Comparison of ENCODE assay signal across 16 cellular contexts in genomic region chr6:14552891-14553290, GRCh38.
DNase-seq lines count a peak whose midpoint lies in the region; ATAC-seq and TF ChIP-seq lines count a peak whose summit lies in the region.
"Had no signal": no experiment of that assay in that cellular context is flagged by ENCODE, and none has a peak within 500 bp of the region (broad histone marks: within the 10 kb centered on the region; RNA-seq: fewer than 3 reads in every experiment).

No MANE protein-coding gene starts in this region.

- H3K4me3 ChIP-seq in HCT116 (replicated peaks in 1 of 2; ENCODE audit: low read depth in 1 of 2, low read length in 2 of 2) = no peak overlapping the region
- H3K4me3 ChIP-seq in Loucy (ENCODE audit: low read length, poor library complexity, severe bottlenecking) = no peak overlapping the region
- no peak overlapping the region for H3K4me3 ChIP-seq in epithelial cell of esophagus (ENCODE audit: low read length)
- no peak overlapping the region for H3K4me3 ChIP-seq in mesenchymal stem cell (ENCODE audit: insufficient read depth in 1 of 2, low read depth in 1 of 2, low read length in 2 of 2)
- H3K4me3 ChIP-seq in neural progenitor cell = no peak overlapping the region
- H3K4me3 ChIP-seq: BLaER1 treated with 17β-estradiol and CSF1 and Interleukin-3, amounts not matched to agents 10 nM and 100 nM had no signal

- H3K4ac ChIP-seq in mesenchymal stem cell (ENCODE audit: low read depth in 1 of 2, low read length in 2 of 2) = no peak overlapping the region

- H3K9me2 ChIP-seq in HCT116 (ENCODE audit: insufficient read depth) (no peaks in the 10 kb centered on the region), Loucy (replicated peaks; ENCODE audit: low read depth, low read length) (no peaks in the 10 kb centered on the region)

- CTCF ChIA-PET in HCT116 (lab: Charles Lee) = no interaction called here

- H3K79me2 ChIP-seq in HCT116 (ENCODE audit: insufficient read depth, low read length) (no peaks in the 10 kb centered on the region), Loucy (ENCODE audit: insufficient read depth, low read length) (no peaks in the 10 kb centered on the region), neural progenitor cell (ENCODE audit: low read depth) (no peaks in the 10 kb centered on the region)

- no peaks in the 10 kb centered on the region for H4K20me1 ChIP-seq in HCT116 (ENCODE audit: insufficient read depth)
- H4K20me1 ChIP-seq in Loucy (ENCODE audit: insufficient read depth, low read length, poor library complexity, severe bottlenecking) = no peaks in the 10 kb centered on the region
- H4K20me1 ChIP-seq in neural progenitor cell (ENCODE audit: low read depth) = no peaks in the 10 kb centered on the region
- H4K20me1 ChIP-seq: BLaER1 treated with 17β-estradiol and CSF1 and Interleukin-3, amounts not matched to agents 10 nM and 100 nM had no signal

- H3K27ac ChIP-seq in HCT116 (ENCODE audit: low read depth, low read length) (no peak overlapping the region), mesenchymal stem cell (ENCODE audit: low read length, poor library complexity, severe bottlenecking) (no peak overlapping the region), neural progenitor cell (no peak overlapping the region)
- H3K27ac ChIP-seq: BLaER1 treated with 17β-estradiol and CSF1 and Interleukin-3, amounts not matched to agents 10 nM and 100 nM had no signal

- no peak overlapping the region for H2BK15ac ChIP-seq in mesenchymal stem cell (ENCODE audit: low read depth, poor library complexity, severe bottlenecking)

- POLR2A ChIA-PET in HCT116 (lab: Charles Lee) = no interaction called here

- no peaks in the 10 kb centered on the region for H3K79me1 ChIP-seq in mesenchymal stem cell (replicated peaks; ENCODE audit: low read length, poor library complexity, severe bottlenecking)

- H3K36me3 ChIP-seq in HCT116 (ENCODE audit: control insufficient read depth in 1 of 2, insufficient read depth in 2 of 2, low read length in 2 of 2) (no peaks in the 10 kb centered on the region), Loucy (ENCODE audit: insufficient read depth, low read length) (no peaks in the 10 kb centered on the region), mesenchymal stem cell (ENCODE audit: control insufficient read depth in 1 of 2, insufficient read depth in 2 of 2, low read depth in 1 of 2, low read length in 2 of 2) (no peaks in the 10 kb centered on the region), neural progenitor cell (no peaks in the 10 kb centered on the region)
- H3K36me3 ChIP-seq: BLaER1 treated with 17β-estradiol and CSF1 and Interleukin-3, amounts not matched to agents 10 nM and 100 nM had no signal

- RAD21 ChIA-PET in HCT116 (lab: Charles Lee; ENCODE audit: low non-redundant PET in 1 of 2, low total read pairs in 2 of 2, uncharacterized antibody in 2 of 2, unreplicated experiment in 2 of 2) = no interaction called here

- peak overlapping the region; percentile 40 for H4K91ac ChIP-seq in mesenchymal stem cell (ENCODE audit: low read length)

- H2BK5ac ChIP-seq in mesenchymal stem cell (ENCODE audit: low read depth, low read length, poor library complexity, severe bottlenecking) = no peak overlapping the region

- no peaks in the 10 kb centered on the region for H3K9me3 ChIP-seq in HCT116 (ENCODE audit: control insufficient read depth in 1 of 2, insufficient read depth in 1 of 2, low read depth in 1 of 2, low read length in 2 of 2)
- H3K9me3 ChIP-seq in Loucy (ENCODE audit: insufficient read depth, low read depth, low read length) = no peaks in the 10 kb centered on the region
- H3K9me3 ChIP-seq in mesenchymal stem cell (ENCODE audit: control insufficient read depth, low read length) = no peaks in the 10 kb centered on the region
- no peaks in the 10 kb centered on the region for H3K9me3 ChIP-seq in neural progenitor cell (ENCODE audit: low read depth)

- WGBS in mesenchymal stem cell = 92% methylated on average over 5 of the region's 5 CpGs

- TF ChIP-seq CTCF in HCT116 (IDR thresholded peaks at IDR 0.05 in 2 of 3, conservative IDR thresholded peaks at IDR 0.05 in 1 of 3; ENCODE audit: borderline replicate concordance in 1 of 3, insufficient read depth in 1 of 3, low read depth in 2 of 3, low read length in 2 of 3) (no peak), Loucy (conservative IDR thresholded peaks at IDR 0.05; ENCODE audit: low read length) (peak; percentile 21; the same call in 1 of the 2 replicates), epithelial cell of esophagus (IDR thresholded peaks at IDR 0.05; ENCODE audit: insufficient read depth, low read depth, low read length, missing control alignments) (no peak), neural progenitor cell (IDR thresholded peaks at IDR 0.05) (no peak)

- no peak overlapping the region for H2AK5ac ChIP-seq in mesenchymal stem cell (ENCODE audit: low read length, severe bottlenecking)

- no peak for TF ChIP-seq POLR2A in HCT116 (IDR thresholded peaks at IDR 0.05; ENCODE audit: borderline replicate concordance, extremely low read depth, insufficient read depth, insufficient read length)

- no peaks in the 10 kb centered on the region for H3K27me3 ChIP-seq in HCT116 (ENCODE audit: insufficient read depth, low read length)
- H3K27me3 ChIP-seq in Loucy (ENCODE audit: insufficient read depth, low read length, poor library complexity, severe bottlenecking) = no peaks in the 10 kb centered on the region
- peaks cover 3 to 6% of the 10 kb centered on the region in 2 experiments for H3K27me3 ChIP-seq in mesenchymal stem cell (ENCODE audit: control insufficient read depth in 1 of 2, insufficient read depth in 1 of 2, low read length in 2 of 2)
- H3K27me3 ChIP-seq in neural progenitor cell = no peaks in the 10 kb centered on the region
- H3K27me3 ChIP-seq: BLaER1 treated with 17β-estradiol and CSF1 and Interleukin-3, amounts not matched to agents 10 nM and 100 nM had no signal

- no peaks in the 10 kb centered on the region for H3K36me3 Mint-ChIP-seq in neural progenitor cell
- H3K36me3 Mint-ChIP-seq: CD8-positive, alpha-beta T cell had no signal

- H3K18ac ChIP-seq in mesenchymal stem cell (ENCODE audit: low read depth in 1 of 2, low read length in 2 of 2) = no peak overlapping the region

- no peak overlapping the region for H3K9ac ChIP-seq in HCT116 (ENCODE audit: low read length)
- no peak overlapping the region for H3K9ac ChIP-seq in Loucy (ENCODE audit: low read depth, low read length, poor library complexity, severe bottlenecking)
- no peak overlapping the region for H3K9ac ChIP-seq in mesenchymal stem cell (ENCODE audit: low read length)
- no peak overlapping the region for H3K9ac ChIP-seq in neural progenitor cell
- H3K9ac ChIP-seq: BLaER1 treated with 17β-estradiol and CSF1 and Interleukin-3, amounts not matched to agents 10 nM and 100 nM had no signal

- ATAC-seq in HCT116 = peak; percentile 36; the same call in 1 of the 2 replicates
- no peak for ATAC-seq in GM21515 (IDR thresholded peaks at IDR 0.05; ENCODE audit: unreplicated experiment)
- ATAC-seq: CD8-positive, alpha-beta T cell had no signal

- H4K8ac ChIP-seq in mesenchymal stem cell (ENCODE audit: low read length) = no peak overlapping the region

- no peak overlapping the region for H3K4me3 Mint-ChIP-seq in neural progenitor cell
- H3K4me3 Mint-ChIP-seq: B cell; CD8-positive, alpha-beta T cell had no signal

- intact Hi-C loops in HCT116 (cut with micrococcal nuclease) = no loop called here

- no peak overlapping the region for H3K14ac ChIP-seq in mesenchymal stem cell (ENCODE audit: low read length in 2 of 2)

- no peak for DNase-seq in HCT116 (ENCODE audit: low read depth, low spot score)
- DNase-seq in epithelial cell of esophagus (ENCODE audit: low read depth) = peak; percentile 59
- DNase-seq in mesenchymal stem cell = no peak
- DNase-seq in NOMO-1 treated with DMSO at 0.1 percent for 48 hours (lab: John Stamatoyannopoulos, UW; ENCODE audit: unreplicated experiment) = no peak
- DNase-seq in neural progenitor cell (ENCODE audit: low spot score) = no peak
- DNase-seq in GM19238 (ENCODE audit: insufficient read length, low spot score) = no peak
- DNase-seq: Calu3; CD8-positive, alpha-beta T cell; DMS79 treated with DMSO at 0.1 percent for 48 hours; EL; GOT3; H7 had no signal

- H2BK120ac ChIP-seq in mesenchymal stem cell (ENCODE audit: low read depth, low read length) = no peak overlapping the region

- peaks cover 8% of the 10 kb centered on the region for H3K9me3 Mint-ChIP-seq in neural progenitor cell
- H3K9me3 Mint-ChIP-seq: CD8-positive, alpha-beta T cell had no signal

- H2AFZ ChIP-seq in HCT116 (ENCODE audit: low read depth, low read length, poor library complexity, severe bottlenecking) (no peak overlapping the region), Loucy (ENCODE audit: low read length) (no peak overlapping the region), mesenchymal stem cell (ENCODE audit: low read depth, low read length) (no peak overlapping the region), neural progenitor cell (replicated peaks) (no peak overlapping the region)

- H3F3A ChIP-seq in Loucy (ENCODE audit: low read depth) = no peaks in the 10 kb centered on the region
- H3F3A ChIP-seq in neural progenitor cell (ENCODE audit: low read depth) = no peaks in the 10 kb centered on the region

- peaks cover 26% of the 10 kb centered on the region for H3K4me1 Mint-ChIP-seq in neural progenitor cell

- H3K27me3 Mint-ChIP-seq in neural progenitor cell (ENCODE audit: insufficient read depth, low read depth) = peaks cover 8% of the 10 kb centered on the region
- H3K27me3 Mint-ChIP-seq: B cell had no signal

- H3K4me1 ChIP-seq in HCT116 (ENCODE audit: control insufficient read depth in 1 of 2, insufficient read depth in 2 of 2, low read length in 2 of 2) (no peaks in the 10 kb centered on the region), Loucy (ENCODE audit: insufficient read depth, low read length, poor library complexity, severe bottlenecking) (peaks cover 11% of the 10 kb centered on the region), mesenchymal stem cell (ENCODE audit: control insufficient read depth, insufficient read depth, low read depth, low read length) (no peaks in the 10 kb centered on the region), neural progenitor cell (peaks cover 10% of the 10 kb centered on the region)

- BruUV-seq in HCT116 (replicated peaks; lab: Mats Ljungman, UMichigan) = no TSS peak

- H3K4me2 ChIP-seq in HCT116 (ENCODE audit: low read length) (no peak overlapping the region), Loucy (ENCODE audit: low read depth, low read length, poor library complexity, severe bottlenecking) (no peak overlapping the region), mesenchymal stem cell (ENCODE audit: low read length, poor library complexity, severe bottlenecking) (no peak overlapping the region), neural progenitor cell (no peak overlapping the region)
- H3K4me2 ChIP-seq: BLaER1 treated with 17β-estradiol and CSF1 and Interleukin-3, amounts not matched to agents 10 nM and 100 nM had no signal

- no peak for TF ChIP-seq RAD21 in HCT116 (IDR thresholded peaks at IDR 0.05; ENCODE audit: low read depth)

- no peak overlapping the region for H3K23ac ChIP-seq in mesenchymal stem cell (ENCODE audit: low read length in 2 of 2)

- H2BK12ac ChIP-seq in mesenchymal stem cell (ENCODE audit: low read length in 2 of 2) = no peak overlapping the region

- H3K27ac Mint-ChIP-seq in neural progenitor cell = no peak overlapping the region
- H3K27ac Mint-ChIP-seq: B cell; CD8-positive, alpha-beta T cell had no signal

TF ChIP-seq in HCT116, 20 proteins besides CTCF, POLR2A, EP300 and RAD21 (continues in another document):
- no peak for TF ChIP-seq SRF (IDR thresholded peaks at IDR 0.05; ENCODE audit: low read depth)
- TF ChIP-seq EGR1 (IDR thresholded peaks at IDR 0.05; ENCODE audit: low read depth) = no peak
